ENCODE assay signal across 33 cellular contexts in the genomic region with DNA sequence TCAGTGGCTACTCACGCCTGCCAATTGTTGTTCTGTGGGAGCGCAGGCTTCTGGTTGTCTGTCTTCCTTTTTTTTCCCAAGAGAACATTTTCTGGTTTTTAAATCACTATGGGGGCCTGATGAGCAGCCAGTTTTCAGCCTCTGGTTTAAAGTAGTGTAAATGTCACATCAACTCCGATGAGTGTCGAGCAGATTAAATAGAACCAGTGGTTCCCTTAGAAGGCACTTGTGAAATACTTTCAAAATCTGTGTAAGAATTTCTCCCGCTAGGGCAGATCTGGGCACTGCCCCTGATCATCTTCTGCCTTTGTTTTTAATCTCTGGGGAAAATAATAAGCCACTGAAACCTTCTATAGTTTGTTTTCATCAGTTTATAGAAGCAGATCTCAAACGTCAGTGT.
"Had no signal": no experiment of that assay in that cellular context is flagged by ENCODE, and none has a peak within 500 bp of the region (broad histone marks: within the 10 kb centered on the region; RNA-seq: fewer than 3 reads in every experiment).

No MANE protein-coding gene starts in this region.

- H3K27me3 ChIP-seq: brain microvascular endothelial cell had no signal

- DNase-seq: activated CD4-positive, alpha-beta memory T cell treated with anti-CD3 and anti-CD28 coated beads, Interleukin-2, amount 10 ng/mL, durations not matched to agents 7 days and 5 days; activated CD4-positive, alpha-beta T cell treated with anti-CD3 and anti-CD28 coated beads for 1 hour; activated CD4-positive, alpha-beta T cell treated with anti-CD3 and anti-CD28 coated beads for 48 hours; activated CD4-positive, CD25-positive, alpha-beta regulatory T cell; activated CD8-positive, alpha-beta memory T cell treated with anti-CD3 and anti-CD28 coated beads for 24 hours; activated CD8-positive, alpha-beta memory T cell treated with anti-CD3 and anti-CD28 coated beads, Interleukin-2, amount 10 ng/mL, durations not matched to agents 7 days and 5 days; activated CD8-positive, alpha-beta memory T cell treated with anti-CD3 and anti-CD28 coated beads, Interleukin-2, amount 50 U/mL, for 48 hours; activated effector memory CD4-positive, alpha-beta T cell treated with anti-CD3 and anti-CD28 coated beads, Interleukin-2, amount 50 U/mL, for 16 hours; activated naive CD4-positive, alpha-beta T cell; activated naive CD4-positive, alpha-beta T cell treated with anti-CD3 and anti-CD28 coated beads, Interleukin-2, amount 50 U/mL, for 16 hours; activated naive CD8-positive, alpha-beta T cell treated with anti-CD3 and anti-CD28 coated beads for 36 hours; activated T-cell treated with anti-CD3 and anti-CD28 coated beads, Interleukin-2, amount 50 U/mL, for 72 hours; amniotic stem cell; aorta; brain microvascular endothelial cell; central memory CD4-positive, alpha-beta T cell; KG1; MM.1S; MV-4-11; NCI-H1092; NCI-H1436 treated with DMSO at 0.1 percent for 48 hours; NCI-H1694 treated with DMSO at 0.1 percent for 48 hours; NCI-H2029; NCI-H2171 treated with DMSO at 0.1 percent for 48 hours; NCI-H2227 treated with DMSO at 0.1 percent for 48 hours; NCI-H446; NCI-H524; RPMI8226; SIG-M5; T-cell; T-helper 17 cell; T-helper 9 cell had no signal

- H3K27ac ChIP-seq: brain microvascular endothelial cell, VCaP had no signal

- H3K36me3 ChIP-seq: brain microvascular endothelial cell had no signal
